20 cellular contexts compared by ENCODE assay signal in genomic region chr2:120733238-120733942, GRCh38. TPM values are rescaled to one million over a fixed set of nuclear protein-coding genes. Genes with fewer than 3 reads are reported as not detected.
DNase-seq lines count a peak whose midpoint lies in the region; ATAC-seq and TF ChIP-seq lines count a peak whose summit lies in the region.
"Had no signal": no experiment of that assay in that cellular context is flagged by ENCODE, and none has a peak within 500 bp of the region (broad histone marks: within the 10 kb centered on the region; RNA-seq: fewer than 3 reads in every experiment).

No MANE protein-coding gene starts in this region.

- peaks cover 24% of the 10 kb centered on the region for H3F3A ChIP-seq in neural progenitor cell (ENCODE audit: low read depth)

- H4K20me1 ChIP-seq in neural progenitor cell (ENCODE audit: low read depth), result peaks cover 9% of the 10 kb centered on the region

- no peaks in the 10 kb centered on the region for H3K9me3 Mint-ChIP-seq in activated naive CD8-positive, alpha-beta T cell treated with anti-CD3 and anti-CD28 coated beads, Interleukin-2, amount 10 ng/mL, durations not matched to agents 7 days and 5 days
- H3K9me3 Mint-ChIP-seq in activated naive CD8-positive, alpha-beta T cell treated with anti-CD3 and anti-CD28 coated beads for 36 hours, result no peaks in the 10 kb centered on the region
- H3K9me3 Mint-ChIP-seq in endothelial cell (ENCODE audit: unreplicated experiment) (no peaks in the 10 kb centered on the region), neural progenitor cell (no peaks in the 10 kb centered on the region)
- H3K9me3 Mint-ChIP-seq: natural killer cell treated with Interleukin-12 subunit alpha and Interleukin-12 subunit beta and Interleukin-15 and Interleukin-18, amount 100 ng/mL, for 72 hours had no signal

- POLR2A ChIA-PET in activated naive CD8-positive, alpha-beta T cell treated with anti-CD3 and anti-CD28 coated beads, Interleukin-2, amount 10 ng/mL, durations not matched to agents 7 days and 5 days (lab: Charles Lee), result interaction anchor here (2.1 kb wide), 1 partner anchor 22 kb away, joined by 9 read pairs; no protein-coding TSS in a partner anchor

- no peak overlapping the region for H3K27ac ChIP-seq in neural progenitor cell
- H3K27ac ChIP-seq: C4-2B, HL-60 had no signal

- H3K27ac Mint-ChIP-seq in activated naive CD8-positive, alpha-beta T cell treated with anti-CD3 and anti-CD28 coated beads, Interleukin-2, amount 10 ng/mL, durations not matched to agents 7 days and 5 days, result no peak overlapping the region
- H3K27ac Mint-ChIP-seq in activated naive CD8-positive, alpha-beta T cell treated with anti-CD3 and anti-CD28 coated beads for 36 hours, result no peak overlapping the region
- no peak overlapping the region for H3K27ac Mint-ChIP-seq in endothelial cell (ENCODE audit: unreplicated experiment)
- H3K27ac Mint-ChIP-seq in neural progenitor cell, result peak overlapping the region; percentile 34
- H3K27ac Mint-ChIP-seq: IgD-negative memory B cell; natural killer cell treated with Interleukin-12 subunit alpha and Interleukin-12 subunit beta and Interleukin-15 and Interleukin-18, amount 100 ng/mL, for 72 hours had no signal

- no peak overlapping the region for H3K4me2 ChIP-seq in neural progenitor cell

- H2AFZ ChIP-seq in neural progenitor cell (replicated peaks), result no peak overlapping the region

- no peak for DNase-seq in activated naive CD8-positive, alpha-beta T cell treated with anti-CD3 and anti-CD28 coated beads, Interleukin-2, amount 10 ng/mL, durations not matched to agents 7 days and 5 days
- no peak for DNase-seq in activated naive CD8-positive, alpha-beta T cell treated with anti-CD3 and anti-CD28 coated beads for 36 hours
- DNase-seq in endothelial cell (ENCODE audit: low spot score) (no peak), neural progenitor cell (ENCODE audit: low spot score) (no peak), ureter (ENCODE audit: low spot score) (peak; percentile 41), NCI-H2029 (lab: John Stamatoyannopoulos, UW) (no peak)
- DNase-seq in activated CD4-positive, alpha-beta T cell treated with anti-CD3 and anti-CD28 coated beads, Interleukin-2, amount 50 U/mL, for 48 hours, result no peak
- DNase-seq: ACHN; activated gamma-delta T cell treated with Interleukin-2 at 50 U/mL for 16 hours; aorta; left cardiac atrium; NCI-H146; NCI-H526 treated with DMSO at 0.1 percent for 48 hours; stimulated activated CD4-positive, alpha-beta T cell treated with anti-CD3 and anti-CD28 coated beads, Interleukin-4, amount 100 ng/mL, for 24 hours had no signal

- peaks cover 39% of the 10 kb centered on the region for H3K79me2 ChIP-seq in neural progenitor cell (ENCODE audit: low read depth)

- H3K27me3 Mint-ChIP-seq in activated naive CD8-positive, alpha-beta T cell treated with anti-CD3 and anti-CD28 coated beads, Interleukin-2, amount 10 ng/mL, durations not matched to agents 7 days and 5 days, result peaks cover 60% of the 10 kb centered on the region
- H3K27me3 Mint-ChIP-seq in activated naive CD8-positive, alpha-beta T cell treated with anti-CD3 and anti-CD28 coated beads for 36 hours, result peaks cover 54% of the 10 kb centered on the region
- peaks cover 14% of the 10 kb centered on the region for H3K27me3 Mint-ChIP-seq in endothelial cell (ENCODE audit: unreplicated experiment)
- peaks cover 13% of the 10 kb centered on the region for H3K27me3 Mint-ChIP-seq in neural progenitor cell (ENCODE audit: insufficient read depth, low read depth)

- H3K9me3 ChIP-seq in neural progenitor cell (ENCODE audit: low read depth), result no peaks in the 10 kb centered on the region
- H3K9me3 ChIP-seq: prostate gland had no signal

- H3K4me1 Mint-ChIP-seq in activated naive CD8-positive, alpha-beta T cell treated with anti-CD3 and anti-CD28 coated beads, Interleukin-2, amount 10 ng/mL, durations not matched to agents 7 days and 5 days, result peaks cover 20% of the 10 kb centered on the region
- peaks cover 9% of the 10 kb centered on the region for H3K4me1 Mint-ChIP-seq in activated naive CD8-positive, alpha-beta T cell treated with anti-CD3 and anti-CD28 coated beads for 36 hours
- H3K4me1 Mint-ChIP-seq in endothelial cell (ENCODE audit: unreplicated experiment) (peaks cover 9% of the 10 kb centered on the region), neural progenitor cell (peaks cover 42% of the 10 kb centered on the region)

- H3K36me3 Mint-ChIP-seq in activated naive CD8-positive, alpha-beta T cell treated with anti-CD3 and anti-CD28 coated beads, Interleukin-2, amount 10 ng/mL, durations not matched to agents 7 days and 5 days, result peaks cover 3% of the 10 kb centered on the region
- no peaks in the 10 kb centered on the region for H3K36me3 Mint-ChIP-seq in activated naive CD8-positive, alpha-beta T cell treated with anti-CD3 and anti-CD28 coated beads for 36 hours
- no peaks in the 10 kb centered on the region for H3K36me3 Mint-ChIP-seq in endothelial cell (ENCODE audit: low read depth, unreplicated experiment)
- peaks cover 12% of the 10 kb centered on the region for H3K36me3 Mint-ChIP-seq in neural progenitor cell
- H3K36me3 Mint-ChIP-seq: IgD-negative memory B cell; natural killer cell treated with Interleukin-12 subunit alpha and Interleukin-12 subunit beta and Interleukin-15 and Interleukin-18, amount 100 ng/mL, for 72 hours had no signal

- TF ChIP-seq CTCF in endothelial cell (IDR thresholded peaks at IDR 0.05; ENCODE audit: unreplicated experiment) (no peak), neural progenitor cell (IDR thresholded peaks at IDR 0.05) (no peak)

- no peaks in the 10 kb centered on the region for H3K27me3 ChIP-seq in neural progenitor cell

- H3K9ac ChIP-seq in neural progenitor cell, result no peak overlapping the region

- H3K4me1 ChIP-seq in neural progenitor cell, result peaks cover 25% of the 10 kb centered on the region

- no peaks in the 10 kb centered on the region for H3K36me3 ChIP-seq in neural progenitor cell
- H3K36me3 ChIP-seq: prostate gland had no signal

- peak overlapping the region; percentile 51 for H3K4me3 Mint-ChIP-seq in activated naive CD8-positive, alpha-beta T cell treated with anti-CD3 and anti-CD28 coated beads, Interleukin-2, amount 10 ng/mL, durations not matched to agents 7 days and 5 days
- H3K4me3 Mint-ChIP-seq in activated naive CD8-positive, alpha-beta T cell treated with anti-CD3 and anti-CD28 coated beads for 36 hours, result no peak overlapping the region
- peak overlapping the region; percentile 18 for H3K4me3 Mint-ChIP-seq in endothelial cell (ENCODE audit: unreplicated experiment)
- peak overlapping the region; percentile 39 for H3K4me3 Mint-ChIP-seq in neural progenitor cell
- H3K4me3 Mint-ChIP-seq: natural killer cell treated with Interleukin-12 subunit alpha and Interleukin-12 subunit beta and Interleukin-15 and Interleukin-18, amount 100 ng/mL, for 72 hours had no signal

- no peak for ATAC-seq in activated naive CD8-positive, alpha-beta T cell treated with anti-CD3 and anti-CD28 coated beads, Interleukin-2, amount 10 ng/mL, durations not matched to agents 7 days and 5 days (ENCODE audit: low read depth)
- no peak for ATAC-seq in HG03442 (IDR thresholded peaks at IDR 0.05; ENCODE audit: unreplicated experiment)
- ATAC-seq: left cardiac atrium had no signal

- no peak overlapping the region for H3K4me3 ChIP-seq in neural progenitor cell
- H3K4me3 ChIP-seq: prostate gland had no signal

RNA-seq across cellular contexts. Expression of gene GLI2, which starts 2.3 kb away (rescaled TPM):
- total RNA-seq in activated naive CD8-positive, alpha-beta T cell treated with anti-CD3 and anti-CD28 coated beads, Interleukin-2, amount 10 ng/mL, durations not matched to agents 7 days and 5 days, result 1 to 10 TPM; 1.2 to 1.9 TPM
- total RNA-seq in activated naive CD8-positive, alpha-beta T cell treated with anti-CD3 and anti-CD28 coated beads for 36 hours, result not detected
- total RNA-seq in endothelial cell (ENCODE audit: unreplicated experiment), result 1.2 TPM
- 9.4 and 39.6 TPM in 2 replicates for total RNA-seq in neural progenitor cell (ENCODE audit: low replicate concordance)
- 9.8 TPM for total RNA-seq in ureter
